Comparison of ENCODE assay signal across 24 cellular contexts in the genomic region with DNA sequence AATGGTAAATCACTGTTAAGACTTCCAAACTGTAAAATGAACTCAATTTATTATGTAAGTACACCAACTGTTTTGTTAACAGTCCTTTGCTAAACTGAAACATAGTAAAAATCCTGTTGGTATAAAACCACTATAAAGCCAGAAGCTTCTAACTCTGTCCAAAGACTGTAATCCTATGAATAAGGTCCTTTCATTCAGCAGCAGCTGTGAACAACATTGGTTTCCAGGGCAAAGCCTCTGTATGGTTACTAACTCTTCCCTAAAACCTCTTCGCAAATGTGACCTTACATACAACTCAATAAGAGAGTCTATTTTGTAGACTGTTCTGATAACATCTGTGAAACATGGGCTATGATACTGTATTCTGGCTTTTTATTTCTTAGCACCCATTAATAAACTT. TPM values are rescaled to one million over a fixed set of nuclear protein-coding genes. Genes with fewer than 3 reads are reported as not detected.
DNase-seq lines count a peak whose midpoint lies in the region; ATAC-seq and TF ChIP-seq lines count a peak whose summit lies in the region.
"Had no signal": no experiment of that assay in that cellular context is flagged by ENCODE, and none has a peak within 500 bp of the region (broad histone marks: within the 10 kb centered on the region; RNA-seq: fewer than 3 reads in every experiment).

No MANE protein-coding gene starts in this region.

- POLR2A ChIA-PET in CD4-positive, alpha-beta memory T cell (lab: Charles Lee; ENCODE audit: partially characterized antibody), result no interaction called here

- H3K27ac Mint-ChIP-seq in CD4-positive, alpha-beta memory T cell, result peak overlapping the region in 6 of 7 donors; percentile 1 to 92 (median 23)
- H3K27ac Mint-ChIP-seq in brain (peak overlapping the region in 3 of 5 experiments; percentile 71 to 87 (median 79)), natural killer cell (peak overlapping the region; percentile 67 to 76)
- H3K27ac Mint-ChIP-seq: activated B cell treated with CpG ODN at 0.5 μM for 24 hours; activated naive CD8-positive, alpha-beta T cell; CD14-positive monocyte; endodermal cell had no signal

- H3K9me3 ChIP-seq in CD4-positive, alpha-beta memory T cell (ENCODE audit: control insufficient read depth in 1 of 2, low read length in 2 of 2), result no peaks in the 10 kb centered on the region
- H3K9me3 ChIP-seq: colonic mucosa, lower lobe of right lung, right lobe of liver, upper lobe of right lung had no signal

- peaks cover 26% of the 10 kb centered on the region for H3K4me1 ChIP-seq in CD4-positive, alpha-beta memory T cell (ENCODE audit: insufficient read depth, low read length)
- H3K4me1 ChIP-seq: colonic mucosa, lower lobe of right lung, upper lobe of right lung had no signal

- intact Hi-C loops in CD4-positive, alpha-beta memory T cell (cut with micrococcal nuclease), result no loop called here
- intact Hi-C loops in natural killer cell (cut with micrococcal nuclease), result no loop called here

- peaks cover 26% of the 10 kb centered on the region for H3K36me3 ChIP-seq in CD4-positive, alpha-beta memory T cell (ENCODE audit: insufficient read depth, low read length)

- peaks cover 58 to 69% of the 10 kb centered on the region in 2 donors for H3K36me3 Mint-ChIP-seq in CD4-positive, alpha-beta memory T cell
- H3K36me3 Mint-ChIP-seq in brain (peaks cover 92% of the 10 kb centered on the region), natural killer cell (peaks cover 14% of the 10 kb centered on the region)

- H3K27ac ChIP-seq in CD4-positive, alpha-beta memory T cell (ENCODE audit: low read depth, low read length), result no peak overlapping the region
- H3K27ac ChIP-seq: brain microvascular endothelial cell, colonic mucosa, lower lobe of right lung, right lobe of liver, SK-N-MC, upper lobe of right lung had no signal

- H3K4me3 Mint-ChIP-seq in CD4-positive, alpha-beta memory T cell, result peak overlapping the region in 3 of 8 donors; percentile 22 to 43 (median 34)
- no peak overlapping the region for H3K4me3 Mint-ChIP-seq in brain
- H3K4me3 Mint-ChIP-seq in natural killer cell, result peak overlapping the region; percentile 19
- H3K4me3 Mint-ChIP-seq: activated B cell treated with CpG ODN at 0.5 μM for 24 hours; activated naive CD8-positive, alpha-beta T cell; CD14-positive monocyte; endodermal cell had no signal

- no peak overlapping the region for H3K4me3 ChIP-seq in CD4-positive, alpha-beta memory T cell (ENCODE audit: low read length in 2 of 2)
- H3K4me3 ChIP-seq: colonic mucosa, lower lobe of right lung, right lobe of liver, SK-N-MC, upper lobe of right lung had no signal

- no peak for DNase-seq in CD4-positive, alpha-beta memory T cell
- DNase-seq in OCI-M1 (lab: John Stamatoyannopoulos, UW) (peak; percentile 16), natural killer cell (no peak), activated gamma-delta T cell (lab: John Stamatoyannopoulos, UW) (no peak)
- DNase-seq: activated B cell treated with CpG ODN at 0.5 μM for 24 hours; activated T-cell treated with anti-CD3 and anti-CD28 coated beads, Interleukin-2, amount 50 U/mL, for 48 hours; brain microvascular endothelial cell; colonic mucosa; endodermal cell; lower lobe of right lung; NCI-H146; NCI-H2171; NCI-H526; right lobe of liver; stimulated activated CD4-positive, alpha-beta T cell treated with anti-CD3 and anti-CD28 coated beads, Interleukin-15, amount 100 ng/mL, for 24 hours; stimulated activated CD8-positive, alpha-beta memory T cell treated with anti-CD3 and anti-CD28 coated beads, Interleukin-4, amount 100 ng/mL, for 48 hours; T1000; upper lobe of right lung had no signal

- peaks cover 19 to 43% (median 29%) of the 10 kb centered on the region in 4 donors for H3K4me1 Mint-ChIP-seq in CD4-positive, alpha-beta memory T cell
- H3K4me1 Mint-ChIP-seq in brain, result peaks cover 5% of the 10 kb centered on the region
- peaks cover 36 to 47% of the 10 kb centered on the region in 2 donors for H3K4me1 Mint-ChIP-seq in natural killer cell
- H3K4me1 Mint-ChIP-seq: activated B cell treated with CpG ODN at 0.5 μM for 24 hours, CD14-positive monocyte, endodermal cell had no signal

- ATAC-seq in natural killer cell (no peak), GM21723 (IDR thresholded peaks at IDR 0.05; ENCODE audit: unreplicated experiment) (no peak), GM18517 (IDR thresholded peaks at IDR 0.05; ENCODE audit: unreplicated experiment) (no peak)
- ATAC-seq: lower lobe of right lung, right lobe of liver, upper lobe of right lung had no signal

- no peaks in the 10 kb centered on the region for H3K27me3 Mint-ChIP-seq in CD4-positive, alpha-beta memory T cell
- H3K27me3 Mint-ChIP-seq in brain (no peaks in the 10 kb centered on the region), natural killer cell (ENCODE audit: low read depth in 2 of 2) (no peaks in the 10 kb centered on the region)
- H3K27me3 Mint-ChIP-seq: activated B cell treated with CpG ODN at 0.5 μM for 24 hours; activated naive CD8-positive, alpha-beta T cell had no signal

- H3K9me3 Mint-ChIP-seq in CD4-positive, alpha-beta memory T cell, result no peaks in the 10 kb centered on the region
- peaks cover 0 to 6% (median 4%) of the 10 kb centered on the region in 5 experiments for H3K9me3 Mint-ChIP-seq in brain
- no peaks in the 10 kb centered on the region for H3K9me3 Mint-ChIP-seq in natural killer cell
- H3K9me3 Mint-ChIP-seq: activated B cell treated with CpG ODN at 0.5 μM for 24 hours, CD14-positive monocyte, endodermal cell had no signal

- TF ChIP-seq CTCF in brain (conservative IDR thresholded peaks at IDR 0.05) (no peak), natural killer cell (IDR thresholded peaks at IDR 0.05) (no peak)

- H3K27me3 ChIP-seq in CD4-positive, alpha-beta memory T cell (ENCODE audit: insufficient read depth, low read length), result no peaks in the 10 kb centered on the region
- H3K27me3 ChIP-seq: brain microvascular endothelial cell, colonic mucosa, right lobe of liver, upper lobe of right lung had no signal

- CTCF ChIA-PET in CD4-positive, alpha-beta memory T cell (lab: Charles Lee; ENCODE audit: partially characterized antibody), result interaction anchor here (0.9 to 1.3 kb wide), 3 partner anchors 35 to 138 kb away, joined by 3 to 4 read pairs (median 4); no protein-coding TSS in a partner anchor

RNA-seq across cellular contexts. Expression of a gene that starts 40.1 kb away (rescaled TPM):
- total RNA-seq in CD4-positive, alpha-beta memory T cell, result 10 to 100 TPM; 57.0 to 60.7 TPM
- polyA plus RNA-seq in CD4-positive, alpha-beta memory T cell, result 1 to 10 TPM; 1.9 to 6.9 TPM
- polyA plus RNA-seq in brain (ENCODE audit: insufficient read depth, low read depth, low replicate concordance), result 40.1 TPM
- total RNA-seq in natural killer cell, result 10 to 100 TPM; 67.5 to 74.9 (median 68.0) TPM

Comparison
In these comparisons a context has a peak if more than half of its experiments do, and no peak if none do; other contexts are left out.
1. H3K27ac Mint-ChIP-seq: peak in every context shown above with its lines; median percentile 79 in brain; 72 in natural killer cell; 23 in CD4-positive, alpha-beta memory T cell.